Comparison of ENCODE assay signal across 1 cellular context in genomic region chr3:51581529-51581928, GRCh38.
TF ChIP-seq lines count a peak whose summit lies in the region.

No MANE protein-coding gene starts in this region.

TF ChIP-seq in H1, 55 proteins besides CTCF, POLR2A, EP300 and RAD21:
- TF ChIP-seq MAX (IDR thresholded peaks at IDR 0.05) (no peak), KDM4A (IDR thresholded peaks at IDR 0.05; ENCODE audit: low read depth, low read length, severe bottlenecking) (no peak), KDM1A (IDR thresholded peaks at IDR 0.05; ENCODE audit: borderline replicate concordance, low read length) (no peak), BACH1 (IDR thresholded peaks at IDR 0.05; ENCODE audit: low read length) (no peak)
